ENCODE assay signal across 8 cellular contexts in genomic region chr2:157443795-157444642, GRCh38. TPM values are rescaled to one million over a fixed set of nuclear protein-coding genes. Genes with fewer than 3 reads are reported as not detected.
DNase-seq lines count a peak whose midpoint lies in the region; ATAC-seq and TF ChIP-seq lines count a peak whose summit lies in the region.

CYTIP (minus strand) TSS chr2:157444089; CDS start chr2:157444020, 69 bp downstream.

- H3K27me3 Mint-ChIP-seq in activated CD8-positive, alpha-beta memory T cell treated with anti-CD3 and anti-CD28 coated beads, Interleukin-2, amount 10 ng/mL, durations not matched to agents 7 days and 5 days: no peaks in the 10 kb centered on the region

- CTCF ChIA-PET in activated CD8-positive, alpha-beta memory T cell treated with anti-CD3 and anti-CD28 coated beads, Interleukin-2, amount 10 ng/mL, durations not matched to agents 7 days and 5 days (lab: Charles Lee): interaction anchor here (0.7 to 2.1 kb wide), 13 partner anchors 10 to 108 kb away, joined by 3 to 8 read pairs (median 4); no protein-coding TSS in a partner anchor

- intact Hi-C loops in stomach (cut with DNase I; ENCODE audit: low total_unique reads): no loop called here

- peaks cover 68% of the 10 kb centered on the region for H3K79me2 ChIP-seq in KMS-11 (ENCODE audit: insufficient read depth, low read depth)

- H3K4me1 ChIP-seq in KMS-11 (ENCODE audit: low read depth, poor library complexity, severe bottlenecking) (peaks cover 33% of the 10 kb centered on the region), stomach (peaks cover 4 to 46% (median 32%) of the 10 kb centered on the region in 4 donors)

- no peaks in the 10 kb centered on the region; the same call in 1 of the 2 replicates for H3K36me3 ChIP-seq in GM06990 (ENCODE audit: control insufficient read depth, insufficient read depth, low read length)
- no peaks in the 10 kb centered on the region; the same call in 1 of the 2 replicates for H3K36me3 ChIP-seq in KMS-11 (ENCODE audit: insufficient read depth)
- H3K36me3 ChIP-seq in stomach: no peaks in the 10 kb centered on the region

- H3K27me3 ChIP-seq in GM06990 (replicated peaks; ENCODE audit: control insufficient read depth, insufficient read depth, low read length) (no peaks in the 10 kb centered on the region), KMS-11 (ENCODE audit: insufficient read depth, low read depth) (no peaks in the 10 kb centered on the region), stomach (no peaks in the 10 kb centered on the region)

- ATAC-seq in GM21515 (IDR thresholded peaks at IDR 0.05; ENCODE audit: unreplicated experiment): peak; percentile 48
- ATAC-seq in activated CD8-positive, alpha-beta memory T cell treated with anti-CD3 and anti-CD28 coated beads, Interleukin-2, amount 10 ng/mL, durations not matched to agents 7 days and 5 days: peak; percentile 46
- peak; percentile 43 for ATAC-seq in left lobe of liver

- H3K4me3 ChIP-seq in GM06990 (replicated peaks; ENCODE audit: low read depth, low read length): peak within 1 kb of the TSS; percentile 90
- H3K4me3 ChIP-seq in KMS-11 (IDR thresholded peaks at IDR 0.05; ENCODE audit: insufficient read depth, low read depth, low read length): peak within 1 kb of the TSS; percentile 97
- peak within 1 kb of the TSS; percentile 36 to 50 (median 45) for H3K4me3 ChIP-seq in stomach

- no peak for TF ChIP-seq CTCF in GM06990 (IDR thresholded peaks at IDR 0.05; ENCODE audit: insufficient read depth, low read length, poor library complexity, severe bottlenecking)
- no peak for TF ChIP-seq CTCF in KMS-11 (conservative IDR thresholded peaks at IDR 0.05; ENCODE audit: low read depth, low read length)
- no peak for TF ChIP-seq CTCF in stomach (IDR thresholded peaks at IDR 0.05)

- H3K9me3 ChIP-seq in stomach: no peaks in the 10 kb centered on the region

- H3K27ac Mint-ChIP-seq in activated CD8-positive, alpha-beta memory T cell treated with anti-CD3 and anti-CD28 coated beads, Interleukin-2, amount 10 ng/mL, durations not matched to agents 7 days and 5 days: peak within 1 kb of the TSS; percentile 98

- H3K9ac ChIP-seq in KMS-11: peak within 1 kb of the TSS; percentile 93

- peak within 1 kb of the TSS; percentile 89 for H3K27ac ChIP-seq in KMS-11
- H3K27ac ChIP-seq in stomach: peak within 1 kb of the TSS; percentile 72 to 89 (median 79)

- H3K4me2 ChIP-seq in KMS-11: peak within 1 kb of the TSS; percentile 89

- DNase-seq in GM06990 (ENCODE audit: extremely low read depth, insufficient read length): peak; percentile 74
- DNase-seq in activated CD8-positive, alpha-beta memory T cell treated with anti-CD3 and anti-CD28 coated beads, Interleukin-2, amount 10 ng/mL, durations not matched to agents 7 days and 5 days: peak; percentile 86
- DNase-seq in left lobe of liver (ENCODE audit: low spot score): no peak
- DNase-seq in stomach: peak; percentile 57
- no peak for DNase-seq in NCI-H446 treated with DMSO at 0.1 percent for 48 hours (lab: John Stamatoyannopoulos, UW)
- DNase-seq in NCI-H2029 (lab: John Stamatoyannopoulos, UW): no peak

- peak within 1 kb of the TSS; percentile 100 for H3K4me3 Mint-ChIP-seq in activated CD8-positive, alpha-beta memory T cell treated with anti-CD3 and anti-CD28 coated beads, Interleukin-2, amount 10 ng/mL, durations not matched to agents 7 days and 5 days

- peak within 1 kb of the TSS; percentile 63 for H2AFZ ChIP-seq in KMS-11 (ENCODE audit: low read depth)

- H3K4me1 Mint-ChIP-seq in activated CD8-positive, alpha-beta memory T cell treated with anti-CD3 and anti-CD28 coated beads, Interleukin-2, amount 10 ng/mL, durations not matched to agents 7 days and 5 days: peaks cover 40% of the 10 kb centered on the region

- no peak for TF ChIP-seq POLR2A in stomach (IDR thresholded peaks at IDR 0.05)

- WGBS in stomach, 5 donors: 27 to 52% (median 39%) methylated on average over 13 of the region's 13 CpGs

- peaks cover 15% of the 10 kb centered on the region; the same call in 1 of the 2 replicates for H4K20me1 ChIP-seq in KMS-11 (ENCODE audit: insufficient read depth)

- no peak for TF ChIP-seq EP300 in stomach (IDR thresholded peaks at IDR 0.05)

- no peaks in the 10 kb centered on the region for H3K9me3 Mint-ChIP-seq in activated CD8-positive, alpha-beta memory T cell treated with anti-CD3 and anti-CD28 coated beads, Interleukin-2, amount 10 ng/mL, durations not matched to agents 7 days and 5 days (ENCODE audit: low read depth)

- peaks cover 48% of the 10 kb centered on the region for H3K36me3 Mint-ChIP-seq in activated CD8-positive, alpha-beta memory T cell treated with anti-CD3 and anti-CD28 coated beads, Interleukin-2, amount 10 ng/mL, durations not matched to agents 7 days and 5 days

RNA-seq across cellular contexts. Expression of gene CYTIP, which starts in this region (rescaled TPM):
- total RNA-seq in activated CD8-positive, alpha-beta memory T cell treated with anti-CD3 and anti-CD28 coated beads, Interleukin-2, amount 10 ng/mL, durations not matched to agents 7 days and 5 days: 100 to 1,000 TPM; 231 to 343 TPM
- total RNA-seq in left lobe of liver (1.1 TPM), stomach (10 to 100 TPM in 3 of 5 donors, 1 to 10 TPM in 1, not detected in 1; 8.2 to 30.7 (median 21.1) TPM)
- polyA plus RNA-seq in stomach: 10 to 100 TPM in 1 of 3 donors, 1 to 10 TPM in 2; 5.3 to 17.9 (median 9.3) TPM

Comparison
In these comparisons a context has a peak if more than half of its experiments do, and no peak if none do; other contexts are left out.
1. RNA of gene CYTIP (total RNA-seq): 231 to 343 TPM in activated CD8-positive, alpha-beta memory T cell treated with anti-CD3 and anti-CD28 coated beads, Interleukin-2, amount 10 ng/mL, durations not matched to agents 7 days and 5 days; 8.2 to 30.7 TPM in stomach and 1.1 TPM in left lobe of liver (single experiment); every median in the first group is over 4 times any median in the second.
2. DNase-seq: peak in GM06990 (single experiment), activated CD8-positive, alpha-beta memory T cell treated with anti-CD3 and anti-CD28 coated beads, Interleukin-2, amount 10 ng/mL, durations not matched to agents 7 days and 5 days (single experiment) and stomach (single experiment); none in left lobe of liver (single experiment), NCI-H446 treated with DMSO at 0.1 percent for 48 hours (single experiment) and NCI-H2029 (single experiment).
3. H3K4me3 ChIP-seq: peak in every context shown above with its lines; median percentile 97 in KMS-11; 90 in GM06990; 45 in stomach.
4. Peak in every context shown above with its lines, with median percentiles within 50 percentile points of each other: ATAC-seq.